24 cellular contexts compared by ENCODE assay signal in genomic region chr11:32121012-32121411, GRCh38. TPM values are rescaled to one million over a fixed set of nuclear protein-coding genes. Genes with fewer than 3 reads are reported as not detected.
DNase-seq lines count a peak whose midpoint lies in the region; ATAC-seq, FAIRE-seq and TF ChIP-seq lines count a peak whose summit lies in the region.
"Had no signal": no experiment of that assay in that cellular context is flagged by ENCODE, and none has a peak within 500 bp of the region (broad histone marks: within the 10 kb centered on the region; RNA-seq: fewer than 3 reads in every experiment).

No MANE protein-coding gene starts in this region.

- peaks cover 5% of the 10 kb centered on the region for H3K36me3 Mint-ChIP-seq in T-helper 17 cell (ENCODE audit: low read depth)
- H3K36me3 Mint-ChIP-seq: stimulated activated effector memory CD8-positive, alpha-beta T cell treated with anti-CD3 and anti-CD28 coated beads, Interleukin-12 subunit alpha, Interleukin-12 subunit beta, amount 100 ng/mL, for 72 hours had no signal

- 20% methylated on average over 4 of the region's 4 CpGs for WGBS in HepG2 (ENCODE audit: low lambda C conversion rate)
- 69% methylated on average over 4 of the region's 4 CpGs for WGBS in right lobe of liver (ENCODE audit: insufficient coverage, low coverage, low lambda C conversion rate, missing lambda C conversion rate)

- no peaks in the 10 kb centered on the region for H3K79me2 ChIP-seq in HepG2 (ENCODE audit: insufficient read depth, low read length)

- H3K4me2 ChIP-seq in HepG2 (ENCODE audit: low read depth, low read length) = no peak overlapping the region

- H3K27me3 ChIP-seq in HepG2 (ENCODE audit: control insufficient read depth in 1 of 2, insufficient read depth in 2 of 2, low read length in 2 of 2) (peaks cover 1 to 39% of the 10 kb centered on the region in 2 experiments; a peak in 3 of 5 replicates), right lobe of liver (no peaks in the 10 kb centered on the region)
- H3K27me3 ChIP-seq: ascending aorta, neutrophil had no signal

- no peak overlapping the region for H3K27ac Mint-ChIP-seq in T-helper 17 cell
- H3K27ac Mint-ChIP-seq: stimulated activated effector memory CD8-positive, alpha-beta T cell treated with anti-CD3 and anti-CD28 coated beads, Interleukin-12 subunit alpha, Interleukin-12 subunit beta, amount 100 ng/mL, for 72 hours had no signal

- no peak for TF ChIP-seq CTCF in HepG2 (CRISPR knock-in tag; IDR thresholded peaks at IDR 0.05)
- no peak for TF ChIP-seq CTCF in right lobe of liver (IDR thresholded peaks at IDR 0.05)

- no peak for TF ChIP-seq EP300 in HepG2 (IDR thresholded peaks at IDR 0.05; ENCODE audit: low read depth in 2 of 2, low read length in 2 of 2)
- TF ChIP-seq EP300 in HepG2 (CRISPR knock-in tag; IDR thresholded peaks at IDR 0.05; ENCODE audit: borderline replicate concordance) = no peak

- BruUV-seq in HepG2 (replicated peaks; lab: Mats Ljungman, UMichigan) = no TSS peak

- peaks cover 3% of the 10 kb centered on the region for H3K4me1 Mint-ChIP-seq in T-helper 17 cell

- FAIRE-seq in HepG2 (lab: Jason Lieb, UNC) = no peak
- FAIRE-seq: GM18507 had no signal

- no peak overlapping the region for H2AFZ ChIP-seq in HepG2 (ENCODE audit: low read length)
- H2AFZ ChIP-seq: GM23248 had no signal

- H3K27ac ChIP-seq in HepG2 (ENCODE audit: extremely low read length, insufficient read depth, low read length) = no peak overlapping the region
- H3K27ac ChIP-seq in right lobe of liver = no peak overlapping the region
- H3K27ac ChIP-seq: ascending aorta, GM23248, neutrophil, transverse colon had no signal

- no peak overlapping the region for H3K4me3 Mint-ChIP-seq in T-helper 17 cell
- H3K4me3 Mint-ChIP-seq: stimulated activated effector memory CD8-positive, alpha-beta T cell treated with anti-CD3 and anti-CD28 coated beads, Interleukin-12 subunit alpha, Interleukin-12 subunit beta, amount 100 ng/mL, for 72 hours had no signal

- H3K4me3 ChIP-seq in HepG2 (replicated peaks in 1 of 3; ENCODE audit: insufficient read depth in 1 of 3, low read depth in 2 of 3, low read length in 3 of 3) = no peak overlapping the region
- H3K4me3 ChIP-seq in right lobe of liver = no peak overlapping the region
- H3K4me3 ChIP-seq: ascending aorta, GM23248, mucosa of descending colon, transverse colon had no signal

- TF ChIP-seq POLR2A in HepG2 (IDR thresholded peaks at IDR 0.05; ENCODE audit: insufficient read depth in 1 of 2, low read depth in 2 of 2, low read length in 2 of 2) (no peak), right lobe of liver (IDR thresholded peaks at IDR 0.05) (no peak)

- POLR2A ChIA-PET in HepG2 (lab: Yijun Ruan, JAX) = no interaction called here

- no peak for TF ChIP-seq RAD21 in HepG2 (CRISPR knock-in tag; IDR thresholded peaks at IDR 0.05)

- no peak overlapping the region for H3K9ac ChIP-seq in HepG2 (ENCODE audit: insufficient read depth, low read depth, low read length)
- H3K9ac ChIP-seq: GM23248 had no signal

- H4K20me1 ChIP-seq in HepG2 (ENCODE audit: insufficient read depth, low read length) = no peaks in the 10 kb centered on the region

- in situ Hi-C loops in HepG2 (cut with HindIII; ENCODE audit: extremely low pct_ligation_motif_present, low pct_unique_long_range_greater_than_20kb) = no loop called here

- H3K9me3 ChIP-seq in HepG2 (ENCODE audit: low read length) (no peaks in the 10 kb centered on the region), right lobe of liver (no peaks in the 10 kb centered on the region), T-helper 17 cell (ENCODE audit: control insufficient read depth, low read length, poor library complexity, severe bottlenecking) (no peaks in the 10 kb centered on the region)
- H3K9me3 ChIP-seq: ascending aorta, mucosa of descending colon, neutrophil, transverse colon had no signal

- CTCF ChIA-PET in HepG2 (lab: Yijun Ruan, JAX; ENCODE audit: low intra/inter-chr PET ratio, low total read pairs) = no interaction called here

- no peaks in the 10 kb centered on the region for H3K36me3 ChIP-seq in HepG2 (replicated peaks in 1 of 2; ENCODE audit: control insufficient read depth in 1 of 2, insufficient read depth in 2 of 2, low read length in 2 of 2)
- H3K36me3 ChIP-seq in right lobe of liver = no peaks in the 10 kb centered on the region
- H3K36me3 ChIP-seq: ascending aorta, neutrophil, transverse colon had no signal

- intact Hi-C loops in HepG2 (cut with micrococcal nuclease; ENCODE audit: unreplicated experiment) = loop anchor here (2.0 kb wide), 1 partner anchor 22 kb away; no protein-coding TSS in a partner anchor
- intact Hi-C loops in right lobe of liver (cut with DNase I) = no loop called here

- H3K4me1 ChIP-seq in HepG2 (ENCODE audit: insufficient read depth, low read length) = peaks cover 12% of the 10 kb centered on the region
- H3K4me1 ChIP-seq in right lobe of liver = no peaks in the 10 kb centered on the region
- H3K4me1 ChIP-seq: ascending aorta, transverse colon had no signal

- H3K27me3 Mint-ChIP-seq in T-helper 17 cell = peaks cover 39% of the 10 kb centered on the region

- ATAC-seq in HepG2 (no peak), right lobe of liver (no peak), HG02759 (IDR thresholded peaks at IDR 0.05; ENCODE audit: unreplicated experiment) (peak; percentile 58), T-helper 17 cell (no peak), HG03469 (IDR thresholded peaks at IDR 0.05; ENCODE audit: unreplicated experiment) (no peak)
- ATAC-seq: mucosa of descending colon; PC-3; stimulated activated effector memory CD8-positive, alpha-beta T cell treated with anti-CD3 and anti-CD28 coated beads, Interleukin-12 subunit alpha, Interleukin-12 subunit beta, amount 100 ng/mL, for 72 hours had no signal

- DNase-seq in HepG2 (ENCODE audit: low spot score) (no peak), right lobe of liver (no peak), RPMI8226 (peak; percentile 30), NCI-H2081 (lab: John Stamatoyannopoulos, UW) (no peak), T-helper 17 cell (no peak), NCI-H748 treated with DMSO at 0.1 percent for 48 hours (lab: John Stamatoyannopoulos, UW) (no peak)
- DNase-seq: activated CD4-positive, alpha-beta T cell treated with anti-CD3 and anti-CD28 coated beads for 1 hour; activated naive CD4-positive, alpha-beta T cell treated with Interleukin-2 at 50 U/mL for 16 hours; GM23248; head of caudate nucleus; KG1; mucosa of descending colon; NCI-H1092 treated with DMSO at 0.1 percent for 48 hours; NCI-H2107; NCI-H524; PC-3; stimulated activated CD4-positive, alpha-beta T cell treated with anti-CD3 and anti-CD28 coated beads, Interleukin-12 subunit alpha, Interleukin-12 subunit beta, amount 100 ng/mL, for 4 hours; transverse colon had no signal

TF ChIP-seq in HepG2, 621 proteins besides CTCF, POLR2A, EP300 and RAD21 (continues in another document):
- TF ChIP-seq ZNF12 (CRISPR knock-in tag; IDR thresholded peaks at IDR 0.05) (peak; percentile 86), ZNF761 (CRISPR knock-in tag; conservative IDR thresholded peaks at IDR 0.05) (no peak), ZFP36 (IDR thresholded peaks at IDR 0.05; ENCODE audit: borderline replicate concordance, low read depth, low read length, partially characterized antibody) (no peak), SMARCC2 (IDR thresholded peaks at IDR 0.05) (no peak), ZNF275 (CRISPR knock-in tag; IDR thresholded peaks at IDR 0.05; ENCODE audit: borderline replicate concordance) (no peak)

RNA-seq across cellular contexts. Expression of gene RCN1, which starts 30.1 kb away (rescaled TPM):
- total RNA-seq in HepG2 (2016; rRNA removed; fragmentation: Illumina TruSeq; extraction: Trizol) (14.7 and 28.5 TPM in 2 replicates), right lobe of liver (10 to 100 TPM; 30.7 to 52.4 (median 37.7) TPM), T-helper 17 cell (10 to 100 TPM; 10.7 to 13.2 TPM)
- total RNA-seq in HepG2 (2016; cell fraction: cytosol; rRNA removed; fragmentation: Illumina TruSeq; extraction: Trizol; ENCODE audit: low read depth) = 6.8 and 7.7 TPM in 2 replicates
- total RNA-seq in HepG2 (2016; cell fraction: insoluble cytoplasmic fraction; rRNA removed; fragmentation: Illumina TruSeq; extraction: Trizol) = 14.2 and 26.1 TPM in 2 replicates
- total RNA-seq in HepG2 (2016; cell fraction: membrane; rRNA removed; fragmentation: Illumina TruSeq; extraction: Trizol) = 15.0 and 16.9 TPM in 2 replicates
- 31.1 and 36.5 TPM in 2 replicates for total RNA-seq in HepG2 (2016; cell fraction: nucleus; rRNA removed; fragmentation: Illumina TruSeq; extraction: Trizol)
- polyA plus RNA-seq in HepG2 (2011; rRNA removed) = 21.9 and 22.0 TPM in 2 replicates
- polyA plus RNA-seq in HepG2 (2011; cell fraction: cytosol; rRNA removed) = 13.1 and 18.6 TPM in 2 replicates
- 13.9 and 19.0 TPM in 2 replicates for polyA plus RNA-seq in HepG2 (2011; cell fraction: nucleus; rRNA removed)
- 20.0 and 36.5 TPM in 2 replicates for polyA plus RNA-seq in HepG2 (2012)
- polyA plus RNA-seq in HepG2 (2016; cell fraction: cytosol; fragmentation: Illumina TruSeq; extraction: Trizol; ENCODE audit: low read depth) = 10.1 and 12.3 TPM in 2 replicates
- 24.9 and 25.0 TPM in 2 replicates for polyA plus RNA-seq in HepG2 (2016; cell fraction: insoluble cytoplasmic fraction; fragmentation: Illumina TruSeq; extraction: Trizol; ENCODE audit: low read depth)
- 19.5 and 23.7 TPM in 2 replicates for polyA plus RNA-seq in HepG2 (2016; cell fraction: membrane; fragmentation: Illumina TruSeq; extraction: Trizol; ENCODE audit: low read depth)
- 72.9 and 82.2 TPM in 2 replicates for polyA plus RNA-seq in HepG2 (2016; cell fraction: nucleus; fragmentation: Illumina TruSeq; extraction: Trizol; ENCODE audit: insufficient read depth, low read depth)
- 7.9 and 62.4 TPM in 2 replicates for polyA minus RNA-seq in HepG2 (2011; rRNA and poly(A)+ RNA removed; ENCODE audit: low replicate concordance)
- polyA minus RNA-seq in HepG2 (2011; cell fraction: cytosol; rRNA and poly(A)+ RNA removed) = 15.3 and 17.1 TPM in 2 replicates
- 18.0 and 23.4 TPM in 2 replicates for polyA minus RNA-seq in HepG2 (2011; cell fraction: nucleus; rRNA and poly(A)+ RNA removed)
